1 cellular context compared by ENCODE assay signal in the genomic region with DNA sequence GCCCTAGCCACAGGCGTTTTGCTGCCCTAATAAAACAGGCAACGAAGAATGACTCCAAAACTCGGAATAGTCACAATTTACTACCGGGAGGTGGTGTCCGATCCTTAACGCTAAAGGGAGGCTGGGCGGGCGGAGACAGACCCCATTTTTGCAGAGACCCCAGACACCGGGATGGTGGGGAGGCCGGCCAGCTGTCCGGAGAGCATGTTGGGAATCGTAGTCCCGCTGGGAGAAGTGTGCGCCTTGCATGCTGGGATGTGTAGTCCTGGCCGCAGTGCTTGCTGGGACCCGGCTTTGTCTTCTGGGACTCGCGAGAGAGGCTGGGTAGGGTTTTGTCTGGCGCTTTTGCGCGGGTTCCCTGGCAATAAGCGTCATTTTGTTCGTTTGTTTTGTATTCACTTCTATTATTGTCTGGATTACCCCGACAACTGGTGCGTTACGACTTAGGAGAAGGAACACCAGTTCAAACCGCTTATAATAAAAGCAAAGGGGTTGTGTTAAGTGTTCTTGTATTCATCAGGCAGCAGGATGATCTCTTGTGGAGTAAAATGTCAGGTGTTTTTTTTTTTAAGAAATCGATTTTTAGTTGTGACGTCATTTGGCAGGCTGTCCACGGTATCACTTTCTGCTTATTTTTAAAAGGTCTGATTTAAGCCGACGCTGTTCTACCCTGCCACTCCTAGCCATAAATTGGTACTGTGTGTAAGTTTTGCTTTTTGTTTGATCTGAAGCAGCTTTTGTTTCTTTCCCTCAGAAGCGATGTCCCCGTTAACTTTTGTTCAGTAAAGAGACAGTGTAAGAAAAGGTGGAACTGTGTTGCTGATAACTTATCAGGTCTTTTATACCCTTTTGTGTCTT.
TF ChIP-seq lines count a peak whose summit lies in the region.

No MANE protein-coding gene starts in this region.

TF ChIP-seq in HepG2, 621 proteins besides CTCF, POLR2A, EP300 and RAD21 (continued from another document):
- TF ChIP-seq DZIP1 (CRISPR knock-in tag; IDR thresholded peaks at IDR 0.05) (0 out of 2 replicates have a peak, but pooled peaks have one; percentile 10), MAX (IDR thresholded peaks at IDR 0.05) (peak; percentile 55), CREM (IDR thresholded peaks at IDR 0.05) (peak; percentile 97), CREM (CRISPR knock-in tag; IDR thresholded peaks at IDR 0.05) (no peak; the same call in 1 of the 2 replicates), SOX5 (CRISPR knock-in tag; IDR thresholded peaks at IDR 0.05; ENCODE audit: borderline replicate concordance) (peak; percentile 47; the same call in 1 of the 2 replicates), SP140L (CRISPR knock-in tag; IDR thresholded peaks at IDR 0.05; ENCODE audit: borderline replicate concordance) (0 out of 2 replicates have a peak, but pooled peaks have one; percentile 11), STAT6 (CRISPR knock-in tag; IDR thresholded peaks at IDR 0.05; ENCODE audit: borderline replicate concordance) (peak; percentile 77; the same call in 1 of the 2 replicates), CBFB (CRISPR knock-in tag; IDR thresholded peaks at IDR 0.05) (0 out of 2 replicates have a peak, but pooled peaks have one; percentile 27), ZHX1 (CRISPR knock-in tag; IDR thresholded peaks at IDR 0.05; ENCODE audit: low read depth) (peak; percentile 86; the same call in 1 of the 2 replicates), SCMH1 (CRISPR knock-in tag; IDR thresholded peaks at IDR 0.05; ENCODE audit: borderline replicate concordance) (no peak), REL (CRISPR knock-in tag; conservative IDR thresholded peaks at IDR 0.05) (0 out of 2 replicates have a peak, but pooled peaks have one; percentile 52), MAZ (IDR thresholded peaks at IDR 0.05; ENCODE audit: borderline replicate concordance, low read depth, low read length) (no peak), MAZ (CRISPR knock-in tag; IDR thresholded peaks at IDR 0.05; ENCODE audit: low read depth) (peak; percentile 49; the same call in 1 of the 2 replicates), ZNF350 (CRISPR knock-in tag; IDR thresholded peaks at IDR 0.05; ENCODE audit: borderline replicate concordance, low read depth) (peak; percentile 85), PHF21A (CRISPR knock-in tag; IDR thresholded peaks at IDR 0.05) (peak; percentile 84), ZNF615 (CRISPR knock-in tag; IDR thresholded peaks at IDR 0.05; ENCODE audit: borderline replicate concordance) (0 out of 2 replicates have a peak, but pooled peaks have one; percentile 43), NFYC (CRISPR knock-in tag; IDR thresholded peaks at IDR 0.05) (peak; percentile 67; the same call in 1 of the 2 replicates), ZSCAN25 (CRISPR knock-in tag; IDR thresholded peaks at IDR 0.05) (no peak), GABPA (IDR thresholded peaks at IDR 0.05; ENCODE audit: low read depth, low read length) (peak; percentile 72), GABPA (CRISPR knock-in tag; IDR thresholded peaks at IDR 0.05; ENCODE audit: low read depth) (peak; percentile 85), GMEB1 (CRISPR knock-in tag; IDR thresholded peaks at IDR 0.05; ENCODE audit: borderline replicate concordance) (peak; percentile 70; the same call in 1 of the 2 replicates)
- TF ChIP-seq, protein P1, sequence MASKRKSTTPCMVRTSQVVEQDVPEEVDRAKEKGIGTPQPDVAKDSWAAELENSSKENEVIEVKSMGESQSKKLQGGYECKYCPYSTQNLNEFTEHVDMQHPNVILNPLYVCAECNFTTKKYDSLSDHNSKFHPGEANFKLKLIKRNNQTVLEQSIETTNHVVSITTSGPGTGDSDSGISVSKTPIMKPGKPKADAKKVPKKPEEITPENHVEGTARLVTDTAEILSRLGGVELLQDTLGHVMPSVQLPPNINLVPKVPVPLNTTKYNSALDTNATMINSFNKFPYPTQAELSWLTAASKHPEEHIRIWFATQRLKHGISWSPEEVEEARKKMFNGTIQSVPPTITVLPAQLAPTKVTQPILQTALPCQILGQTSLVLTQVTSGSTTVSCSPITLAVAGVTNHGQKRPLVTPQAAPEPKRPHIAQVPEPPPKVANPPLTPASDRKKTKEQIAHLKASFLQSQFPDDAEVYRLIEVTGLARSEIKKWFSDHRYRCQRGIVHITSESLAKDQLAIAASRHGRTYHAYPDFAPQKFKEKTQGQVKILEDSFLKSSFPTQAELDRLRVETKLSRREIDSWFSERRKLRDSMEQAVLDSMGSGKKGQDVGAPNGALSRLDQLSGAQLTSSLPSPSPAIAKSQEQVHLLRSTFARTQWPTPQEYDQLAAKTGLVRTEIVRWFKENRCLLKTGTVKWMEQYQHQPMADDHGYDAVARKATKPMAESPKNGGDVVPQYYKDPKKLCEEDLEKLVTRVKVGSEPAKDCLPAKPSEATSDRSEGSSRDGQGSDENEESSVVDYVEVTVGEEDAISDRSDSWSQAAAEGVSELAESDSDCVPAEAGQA (IDR thresholded peaks at IDR 0.05; ENCODE audit: low read depth), result peak; percentile 79
- TF ChIP-seq, protein P1 (CRISPR knock-in tag; IDR thresholded peaks at IDR 0.05; ENCODE audit: borderline replicate concordance), result no peak; the same call in 1 of the 2 replicates
